ENCODE assay signal across 37 cellular contexts in genomic region chr4:141011799-141012377, GRCh38.
DNase-seq lines count a peak whose midpoint lies in the region; ATAC-seq and TF ChIP-seq lines count a peak whose summit lies in the region.
"Had no signal": no experiment of that assay in that cellular context is flagged by ENCODE, and none has a peak within 500 bp of the region (broad histone marks: within the 10 kb centered on the region; RNA-seq: fewer than 3 reads in every experiment).

No MANE protein-coding gene starts in this region.

- no peak overlapping the region for H3K4me3 Mint-ChIP-seq in activated T-cell treated with anti-CD3 and anti-CD28 coated beads, Interleukin-2, amount 50 U/mL, for 72 hours
- H3K4me3 Mint-ChIP-seq: activated T-helper 17 cell treated with anti-CD3 and anti-CD28 coated beads, Interleukin-2, amount 50 U/mL, for 72 hours; B cell; CD8-positive, alpha-beta T cell; IgD-negative memory B cell; naive thymus-derived CD8-positive, alpha-beta T cell had no signal

- H3K4me1 ChIP-seq in left ventricle myocardium inferior = peaks cover 34% of the 10 kb centered on the region
- H3K4me1 ChIP-seq: A549, breast epithelium, colonic mucosa, foreskin keratinocyte, SJSA1, vagina had no signal

- H3K36me3 ChIP-seq in left ventricle myocardium inferior = no peaks in the 10 kb centered on the region
- H3K36me3 ChIP-seq: breast epithelium, colonic mucosa, right lobe of liver, SJSA1, thoracic aorta, vagina had no signal

- no peak overlapping the region for H3K27ac Mint-ChIP-seq in activated T-cell treated with anti-CD3 and anti-CD28 coated beads, Interleukin-2, amount 50 U/mL, for 72 hours
- H3K27ac Mint-ChIP-seq: activated T-helper 17 cell treated with anti-CD3 and anti-CD28 coated beads, Interleukin-2, amount 50 U/mL, for 72 hours; B cell; CD8-positive, alpha-beta T cell; IgD-negative memory B cell; naive thymus-derived CD8-positive, alpha-beta T cell had no signal

- H3K4me1 Mint-ChIP-seq in activated T-cell treated with anti-CD3 and anti-CD28 coated beads, Interleukin-2, amount 50 U/mL, for 72 hours (ENCODE audit: low read depth) = no peaks in the 10 kb centered on the region
- H3K4me1 Mint-ChIP-seq: activated T-helper 17 cell treated with anti-CD3 and anti-CD28 coated beads, Interleukin-2, amount 50 U/mL, for 72 hours; B cell; IgD-negative memory B cell; naive thymus-derived CD8-positive, alpha-beta T cell had no signal

- intact Hi-C loops in left ventricle myocardium inferior (cut with micrococcal nuclease) (no loop called here), cardiac septum (cut with DNase I) (no loop called here)

- no peaks in the 10 kb centered on the region for H3K36me3 Mint-ChIP-seq in activated T-cell treated with anti-CD3 and anti-CD28 coated beads, Interleukin-2, amount 50 U/mL, for 72 hours (ENCODE audit: insufficient read depth in 2 of 2)
- H3K36me3 Mint-ChIP-seq: CD8-positive, alpha-beta T cell; naive thymus-derived CD8-positive, alpha-beta T cell had no signal

- no peak overlapping the region for H3K4me3 ChIP-seq in left ventricle myocardium inferior
- H3K4me3 ChIP-seq: A549, breast epithelium, colonic mucosa, right lobe of liver, SJSA1, thoracic aorta, vagina had no signal

- no peaks in the 10 kb centered on the region for H3K27me3 Mint-ChIP-seq in activated T-cell treated with anti-CD3 and anti-CD28 coated beads, Interleukin-2, amount 50 U/mL, for 72 hours (ENCODE audit: low read depth)
- H3K27me3 Mint-ChIP-seq: activated T-helper 17 cell treated with anti-CD3 and anti-CD28 coated beads, Interleukin-2, amount 50 U/mL, for 72 hours; naive thymus-derived CD8-positive, alpha-beta T cell had no signal

- DNase-seq in left ventricle myocardium inferior = no peak
- DNase-seq in cardiac septum (ENCODE audit: low spot score) = no peak
- peak; percentile 93 for DNase-seq in foreskin melanocyte
- DNase-seq in pons (ENCODE audit: low spot score) = peak; percentile 45
- no peak for DNase-seq in activated T-cell treated with anti-CD3 and anti-CD28 coated beads, Interleukin-2, amount 50 U/mL, for 72 hours
- DNase-seq: activated CD4-positive, alpha-beta T cell treated with anti-CD3 and anti-CD28 coated beads, Interleukin-2, amount 50 U/mL, for 48 hours; activated CD8-positive, alpha-beta memory T cell treated with anti-CD3 and anti-CD28 coated beads, Interleukin-2, amount 50 U/mL, for 48 hours; activated naive CD4-positive, alpha-beta T cell treated with anti-CD3 and anti-CD28 coated beads, Interleukin-2, amount 50 U/mL, for 16 hours; amniotic stem cell; CD8-positive, alpha-beta T cell; colonic mucosa; effector memory CD4-positive, alpha-beta T cell; erythroblast; foreskin keratinocyte; hippocampal formation; mesendoderm; naive thymus-derived CD8-positive, alpha-beta T cell; NCI-H1048; NCI-H1694; NCI-H2171; NCI-H510A treated with DMSO at 0.1 percent for 48 hours; right lobe of liver; stimulated activated CD4-positive, alpha-beta T cell treated with anti-CD3 and anti-CD28 coated beads, Interleukin-15, amount 100 ng/mL, for 24 hours; stimulated activated naive CD4-positive, alpha-beta T cell; T-helper 1 cell had no signal

- H3K27ac ChIP-seq in left ventricle myocardium inferior (replicated peaks) = peak overlapping the region; percentile 25
- H3K27ac ChIP-seq: A549, colonic mucosa, foreskin keratinocyte, right lobe of liver, SJSA1, thoracic aorta, vagina had no signal

- TF ChIP-seq CTCF in left ventricle myocardium inferior (IDR thresholded peaks at IDR 0.05; ENCODE audit: borderline replicate concordance) = no peak

- H3K9me3 ChIP-seq in left ventricle myocardium inferior (replicated peaks) = no peaks in the 10 kb centered on the region
- H3K9me3 ChIP-seq: A549, breast epithelium, colonic mucosa, right lobe of liver, SJSA1, thoracic aorta, vagina had no signal

- H3K9me3 Mint-ChIP-seq in activated T-cell treated with anti-CD3 and anti-CD28 coated beads, Interleukin-2, amount 50 U/mL, for 72 hours = no peaks in the 10 kb centered on the region
- H3K9me3 Mint-ChIP-seq: activated T-helper 17 cell treated with anti-CD3 and anti-CD28 coated beads, Interleukin-2, amount 50 U/mL, for 72 hours; CD8-positive, alpha-beta T cell; naive thymus-derived CD8-positive, alpha-beta T cell had no signal

- ATAC-seq in HG02763 (IDR thresholded peaks at IDR 0.05; ENCODE audit: unreplicated experiment) (no peak), HG02870 (IDR thresholded peaks at IDR 0.05; ENCODE audit: unreplicated experiment) (no peak), GM19467 (IDR thresholded peaks at IDR 0.05; ENCODE audit: unreplicated experiment) (no peak)
- ATAC-seq in activated T-cell treated with anti-CD3 and anti-CD28 coated beads, Interleukin-2, amount 50 U/mL, for 72 hours (replicated peaks in 1 of 2) = no peak
- ATAC-seq: A549; activated T-helper 17 cell treated with anti-CD3 and anti-CD28 coated beads, Interleukin-2, amount 50 U/mL, for 72 hours; CD8-positive, alpha-beta T cell; foreskin keratinocyte; left colon; naive thymus-derived CD8-positive, alpha-beta T cell; right lobe of liver had no signal

- H3K27me3 ChIP-seq in left ventricle myocardium inferior (ENCODE audit: low read depth) = no peaks in the 10 kb centered on the region
- H3K27me3 ChIP-seq: breast epithelium, colonic mucosa, right lobe of liver, SJSA1, vagina had no signal

Comparison
In these comparisons a context has a peak if more than half of its experiments do, and no peak if none do; other contexts are left out.
1. DNase-seq: peak in foreskin melanocyte (single experiment) and pons (single experiment); none in left ventricle myocardium inferior (single experiment), cardiac septum (single experiment) and activated T-cell treated with anti-CD3 and anti-CD28 coated beads, Interleukin-2, amount 50 U/mL, for 72 hours (0 of 2).